1 cellular context compared by ENCODE assay signal in genomic region chr4:163195247-163195765, GRCh38.
TF ChIP-seq lines count a peak whose summit lies in the region.

No MANE protein-coding gene starts in this region.

TF ChIP-seq in K562, 482 proteins besides CTCF, POLR2A, EP300 and RAD21 (continued from another document and continues in another):
- TF ChIP-seq, protein P1, sequence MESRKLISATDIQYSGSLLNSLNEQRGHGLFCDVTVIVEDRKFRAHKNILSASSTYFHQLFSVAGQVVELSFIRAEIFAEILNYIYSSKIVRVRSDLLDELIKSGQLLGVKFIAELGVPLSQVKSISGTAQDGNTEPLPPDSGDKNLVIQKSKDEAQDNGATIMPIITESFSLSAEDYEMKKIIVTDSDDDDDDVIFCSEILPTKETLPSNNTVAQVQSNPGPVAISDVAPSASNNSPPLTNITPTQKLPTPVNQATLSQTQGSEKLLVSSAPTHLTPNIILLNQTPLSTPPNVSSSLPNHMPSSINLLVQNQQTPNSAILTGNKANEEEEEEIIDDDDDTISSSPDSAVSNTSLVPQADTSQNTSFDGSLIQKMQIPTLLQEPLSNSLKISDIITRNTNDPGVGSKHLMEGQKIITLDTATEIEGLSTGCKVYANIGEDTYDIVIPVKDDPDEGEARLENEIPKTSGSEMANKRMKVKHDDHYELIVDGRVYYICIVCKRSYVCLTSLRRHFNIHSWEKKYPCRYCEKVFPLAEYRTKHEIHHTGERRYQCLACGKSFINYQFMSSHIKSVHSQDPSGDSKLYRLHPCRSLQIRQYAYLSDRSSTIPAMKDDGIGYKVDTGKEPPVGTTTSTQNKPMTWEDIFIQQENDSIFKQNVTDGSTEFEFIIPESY (CRISPR knock-in tag; IDR thresholded peaks at IDR 0.05), result peak; percentile 58; the same call in 1 of the 2 replicates
- no peak for TF ChIP-seq YY1 (IDR thresholded peaks at IDR 0.05; ENCODE audit: borderline replicate concordance in 1 of 3, control insufficient read depth in 1 of 3, extremely low read depth in 1 of 3, insufficient read depth in 3 of 3, insufficient read length in 1 of 3, insufficient replicate concordance in 2 of 3, low read depth in 1 of 3, low read length in 2 of 3)
- TF ChIP-seq ASH1L (IDR thresholded peaks at IDR 0.05; ENCODE audit: borderline replicate concordance, low read depth, partially characterized antibody), result no peak
- TF ChIP-seq HEY1 (CRISPR knock-in tag; IDR thresholded peaks at IDR 0.05; ENCODE audit: borderline replicate concordance), result no peak
- no peak for TF ChIP-seq ZNF699 (CRISPR knock-in tag; IDR thresholded peaks at IDR 0.05; ENCODE audit: insufficient replicate concordance)
- TF ChIP-seq CTCFL (IDR thresholded peaks at IDR 0.05; ENCODE audit: borderline replicate concordance, insufficient read depth, low read depth, low read length, poor library complexity, severe bottlenecking), result no peak
- peak; percentile 95 for TF ChIP-seq SMARCC2 (IDR thresholded peaks at IDR 0.05; ENCODE audit: low read depth)
- TF ChIP-seq ZNF444 (CRISPR knock-in tag; IDR thresholded peaks at IDR 0.05), result no peak
- TF ChIP-seq U2AF2 (optimal IDR thresholded peaks at IDR 0.05; ENCODE audit: low read depth, low read length), result no peak
- peak; percentile 98 for TF ChIP-seq TCF3 (CRISPR knock-in tag; IDR thresholded peaks at IDR 0.05)
- TF ChIP-seq SIX5 (IDR thresholded peaks at IDR 0.05; ENCODE audit: borderline replicate concordance in 1 of 2, insufficient read depth in 1 of 2, low read depth in 1 of 2, low read length in 2 of 2), result no peak
- TF ChIP-seq, protein P2, sequence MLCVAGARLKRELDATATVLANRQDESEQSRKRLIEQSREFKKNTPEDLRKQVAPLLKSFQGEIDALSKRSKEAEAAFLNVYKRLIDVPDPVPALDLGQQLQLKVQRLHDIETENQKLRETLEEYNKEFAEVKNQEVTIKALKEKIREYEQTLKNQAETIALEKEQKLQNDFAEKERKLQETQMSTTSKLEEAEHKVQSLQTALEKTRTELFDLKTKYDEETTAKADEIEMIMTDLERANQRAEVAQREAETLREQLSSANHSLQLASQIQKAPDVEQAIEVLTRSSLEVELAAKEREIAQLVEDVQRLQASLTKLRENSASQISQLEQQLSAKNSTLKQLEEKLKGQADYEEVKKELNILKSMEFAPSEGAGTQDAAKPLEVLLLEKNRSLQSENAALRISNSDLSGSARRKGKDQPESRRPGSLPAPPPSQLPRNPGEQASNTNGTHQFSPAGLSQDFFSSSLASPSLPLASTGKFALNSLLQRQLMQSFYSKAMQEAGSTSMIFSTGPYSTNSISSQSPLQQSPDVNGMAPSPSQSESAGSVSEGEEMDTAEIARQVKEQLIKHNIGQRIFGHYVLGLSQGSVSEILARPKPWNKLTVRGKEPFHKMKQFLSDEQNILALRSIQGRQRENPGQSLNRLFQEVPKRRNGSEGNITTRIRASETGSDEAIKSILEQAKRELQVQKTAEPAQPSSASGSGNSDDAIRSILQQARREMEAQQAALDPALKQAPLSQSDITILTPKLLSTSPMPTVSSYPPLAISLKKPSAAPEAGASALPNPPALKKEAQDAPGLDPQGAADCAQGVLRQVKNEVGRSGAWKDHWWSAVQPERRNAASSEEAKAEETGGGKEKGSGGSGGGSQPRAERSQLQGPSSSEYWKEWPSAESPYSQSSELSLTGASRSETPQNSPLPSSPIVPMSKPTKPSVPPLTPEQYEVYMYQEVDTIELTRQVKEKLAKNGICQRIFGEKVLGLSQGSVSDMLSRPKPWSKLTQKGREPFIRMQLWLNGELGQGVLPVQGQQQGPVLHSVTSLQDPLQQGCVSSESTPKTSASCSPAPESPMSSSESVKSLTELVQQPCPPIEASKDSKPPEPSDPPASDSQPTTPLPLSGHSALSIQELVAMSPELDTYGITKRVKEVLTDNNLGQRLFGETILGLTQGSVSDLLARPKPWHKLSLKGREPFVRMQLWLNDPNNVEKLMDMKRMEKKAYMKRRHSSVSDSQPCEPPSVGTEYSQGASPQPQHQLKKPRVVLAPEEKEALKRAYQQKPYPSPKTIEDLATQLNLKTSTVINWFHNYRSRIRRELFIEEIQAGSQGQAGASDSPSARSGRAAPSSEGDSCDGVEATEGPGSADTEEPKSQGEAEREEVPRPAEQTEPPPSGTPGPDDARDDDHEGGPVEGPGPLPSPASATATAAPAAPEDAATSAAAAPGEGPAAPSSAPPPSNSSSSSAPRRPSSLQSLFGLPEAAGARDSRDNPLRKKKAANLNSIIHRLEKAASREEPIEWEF (CRISPR knock-in tag; IDR thresholded peaks at IDR 0.05), result peak; percentile 92
- TF ChIP-seq HSF4 (CRISPR knock-in tag; IDR thresholded peaks at IDR 0.05; ENCODE audit: borderline replicate concordance), result no peak
- no peak for TF ChIP-seq KDM2B (CRISPR knock-in tag; IDR thresholded peaks at IDR 0.05)
- TF ChIP-seq HMG20B (CRISPR knock-in tag; IDR thresholded peaks at IDR 0.05), result no peak
- TF ChIP-seq, protein P3, sequence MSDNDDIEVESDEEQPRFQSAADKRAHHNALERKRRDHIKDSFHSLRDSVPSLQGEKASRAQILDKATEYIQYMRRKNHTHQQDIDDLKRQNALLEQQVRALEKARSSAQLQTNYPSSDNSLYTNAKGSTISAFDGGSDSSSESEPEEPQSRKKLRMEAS (CRISPR knock-in tag; IDR thresholded peaks at IDR 0.05), result peak; percentile 73
- TF ChIP-seq ZNF124 (CRISPR knock-in tag; IDR thresholded peaks at IDR 0.05), result no peak
- TF ChIP-seq, protein P4, sequence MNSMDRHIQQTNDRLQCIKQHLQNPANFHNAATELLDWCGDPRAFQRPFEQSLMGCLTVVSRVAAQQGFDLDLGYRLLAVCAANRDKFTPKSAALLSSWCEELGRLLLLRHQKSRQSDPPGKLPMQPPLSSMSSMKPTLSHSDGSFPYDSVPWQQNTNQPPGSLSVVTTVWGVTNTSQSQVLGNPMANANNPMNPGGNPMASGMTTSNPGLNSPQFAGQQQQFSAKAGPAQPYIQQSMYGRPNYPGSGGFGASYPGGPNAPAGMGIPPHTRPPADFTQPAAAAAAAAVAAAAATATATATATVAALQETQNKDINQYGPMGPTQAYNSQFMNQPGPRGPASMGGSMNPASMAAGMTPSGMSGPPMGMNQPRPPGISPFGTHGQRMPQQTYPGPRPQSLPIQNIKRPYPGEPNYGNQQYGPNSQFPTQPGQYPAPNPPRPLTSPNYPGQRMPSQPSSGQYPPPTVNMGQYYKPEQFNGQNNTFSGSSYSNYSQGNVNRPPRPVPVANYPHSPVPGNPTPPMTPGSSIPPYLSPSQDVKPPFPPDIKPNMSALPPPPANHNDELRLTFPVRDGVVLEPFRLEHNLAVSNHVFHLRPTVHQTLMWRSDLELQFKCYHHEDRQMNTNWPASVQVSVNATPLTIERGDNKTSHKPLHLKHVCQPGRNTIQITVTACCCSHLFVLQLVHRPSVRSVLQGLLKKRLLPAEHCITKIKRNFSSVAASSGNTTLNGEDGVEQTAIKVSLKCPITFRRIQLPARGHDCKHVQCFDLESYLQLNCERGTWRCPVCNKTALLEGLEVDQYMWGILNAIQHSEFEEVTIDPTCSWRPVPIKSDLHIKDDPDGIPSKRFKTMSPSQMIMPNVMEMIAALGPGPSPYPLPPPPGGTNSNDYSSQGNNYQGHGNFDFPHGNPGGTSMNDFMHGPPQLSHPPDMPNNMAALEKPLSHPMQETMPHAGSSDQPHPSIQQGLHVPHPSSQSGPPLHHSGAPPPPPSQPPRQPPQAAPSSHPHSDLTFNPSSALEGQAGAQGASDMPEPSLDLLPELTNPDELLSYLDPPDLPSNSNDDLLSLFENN (IDR thresholded peaks at IDR 0.05; ENCODE audit: low read depth in 2 of 2, low read length in 2 of 2), result peak in 1 of 2 experiments; percentile 90; a peak in 2 of 4 replicates
- no peak for TF ChIP-seq CEBPG (CRISPR knock-in tag; IDR thresholded peaks at IDR 0.05)
- no peak for TF ChIP-seq CEBPG (tag; conservative IDR thresholded peaks at IDR 0.05 in 1 of 2, IDR thresholded peaks at IDR 0.05 in 1 of 2)
- TF ChIP-seq RB1 (IDR thresholded peaks at IDR 0.05; ENCODE audit: low read depth), result 0 out of 2 replicates have a peak, but pooled peaks have one; percentile 20
- TF ChIP-seq GABPA (tag; conservative IDR thresholded peaks at IDR 0.05; ENCODE audit: low read depth), result 0 out of 2 replicates have a peak, but pooled peaks have one; percentile 37
- TF ChIP-seq ESRRB (CRISPR knock-in tag; IDR thresholded peaks at IDR 0.05; ENCODE audit: borderline replicate concordance), result no peak
- TF ChIP-seq FOXM1 (IDR thresholded peaks at IDR 0.05; ENCODE audit: low read depth), result peak; percentile 96
- no peak for TF ChIP-seq FOXM1 (CRISPR knock-in tag; IDR thresholded peaks at IDR 0.05; ENCODE audit: low read depth)
- peak; percentile 59; the same call in 1 of the 2 replicates for TF ChIP-seq EZH2 (IDR thresholded peaks at IDR 0.05; ENCODE audit: borderline replicate concordance, low read depth, low read length)
- no peak for TF ChIP-seq PTRF (tag; IDR thresholded peaks at IDR 0.05)
- TF ChIP-seq ZNF551 (CRISPR knock-in tag; IDR thresholded peaks at IDR 0.05), result no peak
- no peak for TF ChIP-seq TAF7 (tag; IDR thresholded peaks at IDR 0.05)
- no peak for TF ChIP-seq IRF2 (CRISPR knock-in tag; IDR thresholded peaks at IDR 0.05)
- no peak for TF ChIP-seq ZNF143 (CRISPR knock-in tag; IDR thresholded peaks at IDR 0.05)
- TF ChIP-seq, protein P5, sequence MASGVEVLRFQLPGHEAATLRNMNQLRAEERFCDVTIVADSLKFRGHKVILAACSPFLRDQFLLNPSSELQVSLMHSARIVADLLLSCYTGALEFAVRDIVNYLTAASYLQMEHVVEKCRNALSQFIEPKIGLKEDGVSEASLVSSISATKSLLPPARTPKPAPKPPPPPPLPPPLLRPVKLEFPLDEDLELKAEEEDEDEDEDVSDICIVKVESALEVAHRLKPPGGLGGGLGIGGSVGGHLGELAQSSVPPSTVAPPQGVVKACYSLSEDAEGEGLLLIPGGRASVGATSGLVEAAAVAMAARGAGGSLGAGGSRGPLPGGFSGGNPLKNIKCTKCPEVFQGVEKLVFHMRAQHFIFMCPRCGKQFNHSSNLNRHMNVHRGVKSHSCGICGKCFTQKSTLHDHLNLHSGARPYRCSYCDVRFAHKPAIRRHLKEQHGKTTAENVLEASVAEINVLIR (CRISPR knock-in tag; IDR thresholded peaks at IDR 0.05), result peak; percentile 36; the same call in 1 of the 2 replicates
- TF ChIP-seq SMARCE1 (IDR thresholded peaks at IDR 0.05), result peak; percentile 97
- TF ChIP-seq TBP (optimal IDR thresholded peaks at IDR 0.05; ENCODE audit: low read depth, low read length), result no peak
- TF ChIP-seq ELF1 (tag; IDR thresholded peaks at IDR 0.05), result no peak
- no peak for TF ChIP-seq ZNF436 (CRISPR knock-in tag; IDR thresholded peaks at IDR 0.05)
- TF ChIP-seq HDAC2 (IDR thresholded peaks at IDR 0.05), result peak; percentile 90
- TF ChIP-seq ZNF445 (CRISPR knock-in tag; IDR thresholded peaks at IDR 0.05; ENCODE audit: low read depth), result no peak
- no peak for TF ChIP-seq RBFOX2 (IDR thresholded peaks at IDR 0.05; ENCODE audit: low read depth, low read length)
- no peak for TF ChIP-seq WHSC1 (IDR thresholded peaks at IDR 0.05; ENCODE audit: low read length)
- TF ChIP-seq, protein P6, sequence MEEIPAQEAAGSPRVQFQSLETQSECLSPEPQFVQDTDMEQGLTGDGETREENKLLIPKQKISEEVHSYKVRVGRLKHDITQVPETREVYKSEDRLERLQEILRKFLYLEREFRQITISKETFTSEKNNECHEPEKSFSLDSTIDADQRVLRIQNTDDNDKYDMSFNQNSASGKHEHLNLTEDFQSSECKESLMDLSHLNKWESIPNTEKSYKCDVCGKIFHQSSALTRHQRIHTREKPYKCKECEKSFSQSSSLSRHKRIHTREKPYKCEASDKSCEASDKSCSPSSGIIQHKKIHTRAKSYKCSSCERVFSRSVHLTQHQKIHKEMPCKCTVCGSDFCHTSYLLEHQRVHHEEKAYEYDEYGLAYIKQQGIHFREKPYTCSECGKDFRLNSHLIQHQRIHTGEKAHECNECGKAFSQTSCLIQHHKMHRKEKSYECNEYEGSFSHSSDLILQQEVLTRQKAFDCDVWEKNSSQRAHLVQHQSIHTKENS (CRISPR knock-in tag; IDR thresholded peaks at IDR 0.05), result no peak
- no peak for TF ChIP-seq RBM17 (IDR thresholded peaks at IDR 0.05; ENCODE audit: borderline replicate concordance, low read depth, low read length)
- TF ChIP-seq, protein P7, sequence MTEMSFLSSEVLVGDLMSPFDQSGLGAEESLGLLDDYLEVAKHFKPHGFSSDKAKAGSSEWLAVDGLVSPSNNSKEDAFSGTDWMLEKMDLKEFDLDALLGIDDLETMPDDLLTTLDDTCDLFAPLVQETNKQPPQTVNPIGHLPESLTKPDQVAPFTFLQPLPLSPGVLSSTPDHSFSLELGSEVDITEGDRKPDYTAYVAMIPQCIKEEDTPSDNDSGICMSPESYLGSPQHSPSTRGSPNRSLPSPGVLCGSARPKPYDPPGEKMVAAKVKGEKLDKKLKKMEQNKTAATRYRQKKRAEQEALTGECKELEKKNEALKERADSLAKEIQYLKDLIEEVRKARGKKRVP (CRISPR knock-in tag; IDR thresholded peaks at IDR 0.05), result peak; percentile 66
